In genomic region chr14:100178691-100179090, GRCh38 we compare ENCODE assay signal across 28 cellular contexts. TPM values are rescaled to one million over a fixed set of nuclear protein-coding genes. Genes with fewer than 3 reads are reported as not detected.
"Had no signal": no experiment of that assay in that cellular context is flagged by ENCODE, and none has a peak within 500 bp of the region (broad histone marks: within the 10 kb centered on the region; RNA-seq: fewer than 3 reads in every experiment).

No MANE protein-coding gene starts in this region.

- FAIRE-seq: endometrium, endothelial cell of umbilical vein, frontal cortex had no signal

- ATAC-seq: activated CD4-positive, alpha-beta T cell treated with anti-CD3 and anti-CD28 coated beads for 36 hours; activated CD8-positive, alpha-beta memory T cell treated with anti-CD3 and anti-CD28 coated beads, Interleukin-2, amount 10 ng/mL, durations not matched to agents 7 days and 5 days; activated CD8-positive, alpha-beta T cell treated with anti-CD3 and anti-CD28 coated beads, Interleukin-2, amount 10 ng/mL, durations not matched to agents 7 days and 5 days; activated naive CD8-positive, alpha-beta T cell treated with anti-CD3 and anti-CD28 coated beads, Interleukin-2, amount 50 U/mL, for 24 hours; body of pancreas had no signal

- H3K4me3 ChIP-seq: adrenal gland, body of pancreas, colonic mucosa had no signal

- DNase-seq: activated CD4-positive, alpha-beta memory T cell treated with anti-CD3 and anti-CD28 coated beads for 36 hours; activated CD4-positive, alpha-beta T cell treated with anti-CD3 and anti-CD28 coated beads for 36 hours; activated CD4-positive, alpha-beta T cell treated with anti-CD3 and anti-CD28 coated beads, Interleukin-2, amount 10 ng/mL, durations not matched to agents 24 days and 14 days; activated CD4-positive, CD25-positive, alpha-beta regulatory T cell; activated CD4-positive, CD25-positive, alpha-beta regulatory T cell treated with anti-CD3 and anti-CD28 coated beads, Interleukin-2, amount 50 U/mL, for 72 hours; activated CD8-positive, alpha-beta memory T cell treated with anti-CD3 and anti-CD28 coated beads, Interleukin-2, amount 10 ng/mL, durations not matched to agents 7 days and 5 days; activated CD8-positive, alpha-beta memory T cell treated with anti-CD3 and anti-CD28 coated beads, Interleukin-2, amount 50 U/mL, for 4 hours; activated CD8-positive, alpha-beta T cell treated with anti-CD3 and anti-CD28 coated beads, Interleukin-2, amount 10 ng/mL, durations not matched to agents 7 days and 5 days; activated effector memory CD4-positive, alpha-beta T cell treated with anti-CD3 and anti-CD28 coated beads, Interleukin-2, amount 50 U/mL, for 16 hours; activated naive CD4-positive, alpha-beta T cell treated with anti-CD3 and anti-CD28 coated beads for 36 hours; activated naive CD8-positive, alpha-beta T cell treated with anti-CD3 and anti-CD28 coated beads for 36 hours; activated naive CD8-positive, alpha-beta T cell treated with anti-CD3 and anti-CD28 coated beads, Interleukin-2, amount 50 U/mL, for 24 hours; activated T-cell treated with anti-CD3 and anti-CD28 coated beads, Interleukin-2, amount 50 U/mL, for 1 hour; activated T-cell treated with anti-CD3 and anti-CD28 coated beads, Interleukin-2, amount 50 U/mL, for 48 hours; adrenal gland; amygdala; aorta; body of pancreas; caudate nucleus; effector CD8-positive, alpha-beta T cell; foreskin fibroblast; head of caudate nucleus; T-helper 2 cell had no signal

- H3K27me3 ChIP-seq: adrenal gland, body of pancreas, colonic mucosa had no signal

- H3K9me3 ChIP-seq: adrenal gland, body of pancreas, colonic mucosa had no signal

- H3K36me3 ChIP-seq: adrenal gland, colonic mucosa had no signal

- H3K27ac ChIP-seq: adrenal gland, body of pancreas, colonic mucosa, epithelial cell of prostate had no signal

- H3K4me1 ChIP-seq: adrenal gland, body of pancreas, colonic mucosa had no signal

RNA-seq across cellular contexts. Expression of gene DEGS2, which starts 19.2 kb away (rescaled TPM):
- total RNA-seq: activated CD8-positive, alpha-beta memory T cell treated with anti-CD3 and anti-CD28 coated beads, Interleukin-2, amount 10 ng/mL, durations not matched to agents 7 days and 5 days; endothelial cell of umbilical vein had no signal
